In genomic region chr9:91119147-91119546, GRCh38 we compare ENCODE assay signal across 9 cellular contexts.
A peak's percentile ranks its signal among the peaks of the same experiment; 100 is the strongest.
DNase-seq lines count a peak whose midpoint lies in the region; ATAC-seq and TF ChIP-seq lines count a peak whose summit lies in the region.
"Had no signal": no experiment of that assay in that cellular context is flagged by ENCODE, and none has a peak within 500 bp of the region (broad histone marks: within the 10 kb centered on the region; RNA-seq: fewer than 3 reads in every experiment).

No MANE protein-coding gene starts in this region.

- no peaks in the 10 kb centered on the region for H3K27me3 ChIP-seq in lower lobe of right lung (ENCODE audit: low read depth)
- no peaks in the 10 kb centered on the region for H3K27me3 ChIP-seq in aorta (ENCODE audit: control insufficient read depth in 1 of 2, insufficient read depth in 2 of 2, low read length in 1 of 2)

- 27 to 28% methylated on average over 11 of the region's 11 CpGs for WGBS in aorta, 2 donors

- intact Hi-C loops in Right ventricle myocardium superior (cut with DNase I) (no loop called here), cardiac septum (cut with DNase I) (loop anchor here (2.0 kb wide), 2 partner anchors 74 to 302 kb away; no protein-coding TSS in a partner anchor), lower lobe of right lung (cut with DNase I) (no loop called here), aorta (cut with DNase I) (loop anchor here (5.0 to 10.0 kb wide), 5 partner anchors 73 to 363 kb away; partner anchors contain the start of gene NFIL3 (in 2 of the 2))

- peak; percentile 6 for ATAC-seq in Right ventricle myocardium superior (ENCODE audit: poor library complexity)
- ATAC-seq in lower lobe of right lung, result no peak
- no peak for ATAC-seq in aorta (ENCODE audit: low FRiP score)
- ATAC-seq in left lobe of liver, result no peak

- H3K36me3 ChIP-seq in lower lobe of right lung (no peaks in the 10 kb centered on the region), aorta (ENCODE audit: control insufficient read depth in 1 of 2, insufficient read depth in 2 of 2, low read length in 1 of 2) (no peaks in the 10 kb centered on the region)

- H3K27ac ChIP-seq in lower lobe of right lung (peak overlapping the region; percentile 84), aorta (ENCODE audit: low read depth in 1 of 2, low read length in 2 of 2) (peak overlapping the region; percentile 33 to 94)

- no peak for TF ChIP-seq CTCF in lower lobe of right lung (IDR thresholded peaks at IDR 0.05)

- H3K9me3 ChIP-seq in lower lobe of right lung (no peaks in the 10 kb centered on the region), aorta (ENCODE audit: control insufficient read depth, low read length) (no peaks in the 10 kb centered on the region)

- H3K4me1 ChIP-seq in lower lobe of right lung (peaks cover 51% of the 10 kb centered on the region), aorta (ENCODE audit: control insufficient read depth in 1 of 2, insufficient read depth in 2 of 2, low read length in 2 of 2) (peaks cover 0 to 2% of the 10 kb centered on the region in 2 donors)

- DNase-seq in Right ventricle myocardium superior, result no peak
- no peak for DNase-seq in cardiac septum (ENCODE audit: low spot score)
- peak; percentile 10 for DNase-seq in dermis blood vessel endothelial cell
- no peak for DNase-seq in lower lobe of right lung
- no peak for DNase-seq in aorta
- DNase-seq in germinal center (ENCODE audit: low spot score), result no peak
- DNase-seq in left lobe of liver (ENCODE audit: low spot score), result no peak
- DNase-seq in kidney glomerular epithelial cell (lab: John Stamatoyannopoulos, UW), result no peak
- DNase-seq: activated naive CD8-positive, alpha-beta T cell treated with anti-CD3 and anti-CD28 coated beads, Interleukin-2, amount 10 ng/mL, durations not matched to agents 7 days and 5 days had no signal

- H3K4me3 ChIP-seq in lower lobe of right lung, result no peak overlapping the region
- H3K4me3 ChIP-seq in aorta (ENCODE audit: low read length in 2 of 2), result no peak overlapping the region

Comparison
In these comparisons a context has a peak if more than half of its experiments do, and no peak if none do; other contexts are left out.
1. intact Hi-C loops: an anchor here in cardiac septum (2.0 kb wide) and aorta (5.0 to 10.0 kb wide); none called in Right ventricle myocardium superior and lower lobe of right lung.